8 cellular contexts compared by ENCODE assay signal in genomic region chr7:85851571-85852193, GRCh38.
DNase-seq lines count a peak whose midpoint lies in the region; ATAC-seq and TF ChIP-seq lines count a peak whose summit lies in the region.

No MANE protein-coding gene starts in this region.

- H3K9me3 Mint-ChIP-seq in naive thymus-derived CD8-positive, alpha-beta T cell: peaks cover 0 to 3% (median 0%) of the 10 kb centered on the region in 9 donors

- DNase-seq in AG08396 (ENCODE audit: low spot score) (peak; percentile 2), HT-29 (ENCODE audit: low spot score) (peak; percentile 29), hepatic stellate cell (ENCODE audit: low spot score) (peak; percentile 3), tibial artery (no peak)
- no peak for DNase-seq in effector CD4-positive, alpha-beta T cell
- DNase-seq in naive thymus-derived CD8-positive, alpha-beta T cell: no peak

- no peaks in the 10 kb centered on the region for H3K9me3 ChIP-seq in tibial artery

- H3K4me1 ChIP-seq in tibial artery: no peaks in the 10 kb centered on the region

- POLR2A ChIA-PET in naive thymus-derived CD8-positive, alpha-beta T cell (lab: Charles Lee): no interaction called here

- intact Hi-C loops in tibial artery (cut with DNase I; ENCODE audit: low total_unique reads): no loop called here

- no peaks in the 10 kb centered on the region for H3K36me3 ChIP-seq in tibial artery

- no peak for TF ChIP-seq CTCF in tibial artery (IDR thresholded peaks at IDR 0.05)

- H3K27me3 ChIP-seq in tibial artery: no peaks in the 10 kb centered on the region

- no peak overlapping the region for H3K27ac ChIP-seq in tibial artery

- H3K4me3 ChIP-seq in tibial artery: no peak overlapping the region

- ATAC-seq in SK-N-SH treated with all-trans-retinoic acid at 6 μM for 48 hours (peak; percentile 76), GM21528 (IDR thresholded peaks at IDR 0.05; ENCODE audit: low FRiP score, unreplicated experiment) (no peak)
- no peak for ATAC-seq in naive thymus-derived CD8-positive, alpha-beta T cell

- no peaks in the 10 kb centered on the region for H3K27me3 Mint-ChIP-seq in naive thymus-derived CD8-positive, alpha-beta T cell

- no peaks in the 10 kb centered on the region for H3K36me3 Mint-ChIP-seq in naive thymus-derived CD8-positive, alpha-beta T cell

- H3K4me3 Mint-ChIP-seq in naive thymus-derived CD8-positive, alpha-beta T cell: no peak overlapping the region

- H3K4me1 Mint-ChIP-seq in naive thymus-derived CD8-positive, alpha-beta T cell: no peaks in the 10 kb centered on the region

- H3K27ac Mint-ChIP-seq in naive thymus-derived CD8-positive, alpha-beta T cell: no peak overlapping the region

TF ChIP-seq in SK-N-SH treated with all-trans-retinoic acid at 6 μM for 48 hours, 23 proteins besides CTCF, POLR2A, EP300 and RAD21:
- TF ChIP-seq RARB (CRISPR knock-in tag; IDR thresholded peaks at IDR 0.05) (no peak), ZFP30 (CRISPR knock-in tag; IDR thresholded peaks at IDR 0.05) (no peak), CSDC2 (CRISPR knock-in tag; IDR thresholded peaks at IDR 0.05) (no peak), TSHZ2 (CRISPR knock-in tag; IDR thresholded peaks at IDR 0.05) (no peak), POU6F1 (CRISPR knock-in tag; IDR thresholded peaks at IDR 0.05; ENCODE audit: borderline replicate concordance, low read depth) (no peak), GLIS3 (CRISPR knock-in tag; IDR thresholded peaks at IDR 0.05) (no peak), TCF4 (CRISPR knock-in tag; IDR thresholded peaks at IDR 0.05; ENCODE audit: borderline replicate concordance) (no peak), ZNF565 (CRISPR knock-in tag; conservative IDR thresholded peaks at IDR 0.05; ENCODE audit: low read depth) (no peak), PPARA (CRISPR knock-in tag; IDR thresholded peaks at IDR 0.05; ENCODE audit: borderline replicate concordance) (no peak), OSR1 (CRISPR knock-in tag; IDR thresholded peaks at IDR 0.05) (no peak), TOX (CRISPR knock-in tag; IDR thresholded peaks at IDR 0.05; ENCODE audit: borderline replicate concordance) (no peak), ISL1 (CRISPR knock-in tag; IDR thresholded peaks at IDR 0.05) (no peak), BACH2 (CRISPR knock-in tag; IDR thresholded peaks at IDR 0.05; ENCODE audit: borderline replicate concordance) (no peak), ZC3H10 (CRISPR knock-in tag; IDR thresholded peaks at IDR 0.05) (no peak), ZNF8 (CRISPR knock-in tag; IDR thresholded peaks at IDR 0.05) (no peak), CREB5 (CRISPR knock-in tag; IDR thresholded peaks at IDR 0.05; ENCODE audit: low read depth) (no peak), ZNF70 (CRISPR knock-in tag; IDR thresholded peaks at IDR 0.05) (no peak), PATZ1 (CRISPR knock-in tag; IDR thresholded peaks at IDR 0.05; ENCODE audit: borderline replicate concordance) (no peak)

Comparison
In these comparisons a context has a peak if more than half of its experiments do, and no peak if none do; other contexts are left out.
1. DNase-seq: peak in AG08396 (single experiment), HT-29 (single experiment) and hepatic stellate cell (single experiment); none in effector CD4-positive, alpha-beta T cell (single experiment), naive thymus-derived CD8-positive, alpha-beta T cell (0 of 10) and tibial artery (0 of 2).